8 cellular contexts compared by ENCODE assay signal in genomic region chr2:12177052-12177994, GRCh38.
DNase-seq lines count a peak whose midpoint lies in the region; ATAC-seq and TF ChIP-seq lines count a peak whose summit lies in the region.

No MANE protein-coding gene starts in this region.

- H3K36me3 ChIP-seq in MG63 = no peaks in the 10 kb centered on the region
- H3K36me3 ChIP-seq in hepatocyte (replicated peaks; ENCODE audit: insufficient read depth, low read depth) = no peaks in the 10 kb centered on the region

- H3K27me3 ChIP-seq in MG63 (no peaks in the 10 kb centered on the region), hepatocyte (no peaks in the 10 kb centered on the region)

- no peak overlapping the region for H3K4me2 ChIP-seq in hepatocyte

- H3K79me2 ChIP-seq in hepatocyte = no peaks in the 10 kb centered on the region

- peaks cover 8% of the 10 kb centered on the region for H3K27me3 Mint-ChIP-seq in activated T-cell treated with anti-CD3 and anti-CD28 coated beads, Interleukin-2, amount 50 U/mL, for 72 hours (ENCODE audit: low read depth)
- no peaks in the 10 kb centered on the region for H3K27me3 Mint-ChIP-seq in activated T-helper 17 cell treated with anti-CD3 and anti-CD28 coated beads, Interleukin-2, amount 50 U/mL, for 72 hours
- no peaks in the 10 kb centered on the region for H3K27me3 Mint-ChIP-seq in stimulated activated naive CD8-positive, alpha-beta T cell treated with anti-CD3 and anti-CD28 coated beads, Interleukin-15, amount 100 ng/mL, for 72 hours

- H3K9me3 ChIP-seq in MG63 (no peaks in the 10 kb centered on the region), hepatocyte (ENCODE audit: low read depth) (no peaks in the 10 kb centered on the region)

- TF ChIP-seq CTCF in HFF-Myc (IDR thresholded peaks at IDR 0.05; ENCODE audit: low read depth, low read length, missing control alignments) (no peak), hepatocyte (IDR thresholded peaks at IDR 0.05; ENCODE audit: poor library complexity) (no peak)

- WGBS in hepatocyte (ENCODE audit: low lambda C conversion rate, missing lambda C conversion rate) = 31% methylated on average over 9 of the region's 9 CpGs

- H3K9me2 ChIP-seq in hepatocyte (replicated peaks; ENCODE audit: insufficient read depth) = no peaks in the 10 kb centered on the region

- no peaks in the 10 kb centered on the region for H4K20me1 ChIP-seq in hepatocyte (ENCODE audit: insufficient read depth, poor library complexity, severe bottlenecking)

- no peaks in the 10 kb centered on the region for H3K9me3 Mint-ChIP-seq in activated T-cell treated with anti-CD3 and anti-CD28 coated beads, Interleukin-2, amount 50 U/mL, for 72 hours
- no peaks in the 10 kb centered on the region for H3K9me3 Mint-ChIP-seq in activated T-helper 17 cell treated with anti-CD3 and anti-CD28 coated beads, Interleukin-2, amount 50 U/mL, for 72 hours
- no peaks in the 10 kb centered on the region for H3K9me3 Mint-ChIP-seq in stimulated activated naive CD8-positive, alpha-beta T cell treated with anti-CD3 and anti-CD28 coated beads, Interleukin-15, amount 100 ng/mL, for 72 hours

- peak overlapping the region; percentile 2 to 33 for H3K4me3 Mint-ChIP-seq in activated T-cell treated with anti-CD3 and anti-CD28 coated beads, Interleukin-2, amount 50 U/mL, for 72 hours
- H3K4me3 Mint-ChIP-seq in activated T-helper 17 cell treated with anti-CD3 and anti-CD28 coated beads, Interleukin-2, amount 50 U/mL, for 72 hours = peak overlapping the region; percentile 30
- H3K4me3 Mint-ChIP-seq in stimulated activated naive CD8-positive, alpha-beta T cell treated with anti-CD3 and anti-CD28 coated beads, Interleukin-15, amount 100 ng/mL, for 72 hours = peak overlapping the region in 1 of 2 donors; percentile 59

- ATAC-seq in activated T-cell treated with anti-CD3 and anti-CD28 coated beads, Interleukin-2, amount 50 U/mL, for 72 hours (replicated peaks in 1 of 2) = peak; percentile 75 to 79
- peak; percentile 93 for ATAC-seq in activated T-helper 17 cell treated with anti-CD3 and anti-CD28 coated beads, Interleukin-2, amount 50 U/mL, for 72 hours (replicated peaks)
- ATAC-seq in stimulated activated naive CD8-positive, alpha-beta T cell treated with anti-CD3 and anti-CD28 coated beads, Interleukin-15, amount 100 ng/mL, for 72 hours = peak; percentile 89

- peak; percentile 25 to 30 for DNase-seq in activated T-cell treated with anti-CD3 and anti-CD28 coated beads, Interleukin-2, amount 50 U/mL, for 72 hours
- DNase-seq in activated T-cell treated with anti-CD3 and anti-CD28 coated beads for 4 hours = no peak
- DNase-seq in HFF-Myc (ENCODE audit: extremely low read depth, low read depth) = peak; percentile 59
- peak; percentile 89 for DNase-seq in MG63
- DNase-seq in hepatocyte (ENCODE audit: low spot score) = peak; percentile 65
- DNase-seq in stimulated activated naive CD8-positive, alpha-beta T cell treated with anti-CD3 and anti-CD28 coated beads, Interleukin-15, amount 100 ng/mL, for 72 hours = peak in 1 of 2 donors; percentile 29
- no peak for DNase-seq in GOT3 (lab: John Stamatoyannopoulos, UW)

- no peak overlapping the region for H3K27ac ChIP-seq in hepatocyte

- peaks cover 8% of the 10 kb centered on the region for H3K4me1 ChIP-seq in hepatocyte (ENCODE audit: insufficient read depth)

- H3K4me1 Mint-ChIP-seq in activated T-cell treated with anti-CD3 and anti-CD28 coated beads, Interleukin-2, amount 50 U/mL, for 72 hours (ENCODE audit: low read depth) = peaks cover 41% of the 10 kb centered on the region
- H3K4me1 Mint-ChIP-seq in activated T-helper 17 cell treated with anti-CD3 and anti-CD28 coated beads, Interleukin-2, amount 50 U/mL, for 72 hours = peaks cover 17% of the 10 kb centered on the region
- peaks cover 29% of the 10 kb centered on the region for H3K4me1 Mint-ChIP-seq in stimulated activated naive CD8-positive, alpha-beta T cell treated with anti-CD3 and anti-CD28 coated beads, Interleukin-15, amount 100 ng/mL, for 72 hours

- H3K27ac Mint-ChIP-seq in activated T-cell treated with anti-CD3 and anti-CD28 coated beads, Interleukin-2, amount 50 U/mL, for 72 hours = no peak overlapping the region
- H3K27ac Mint-ChIP-seq in activated T-helper 17 cell treated with anti-CD3 and anti-CD28 coated beads, Interleukin-2, amount 50 U/mL, for 72 hours = peak overlapping the region; percentile 5
- H3K27ac Mint-ChIP-seq in stimulated activated naive CD8-positive, alpha-beta T cell treated with anti-CD3 and anti-CD28 coated beads, Interleukin-15, amount 100 ng/mL, for 72 hours = peak overlapping the region; percentile 28 to 34

- no peaks in the 10 kb centered on the region for H3K36me3 Mint-ChIP-seq in activated T-cell treated with anti-CD3 and anti-CD28 coated beads, Interleukin-2, amount 50 U/mL, for 72 hours (ENCODE audit: insufficient read depth in 2 of 2)
- H3K36me3 Mint-ChIP-seq in activated T-helper 17 cell treated with anti-CD3 and anti-CD28 coated beads, Interleukin-2, amount 50 U/mL, for 72 hours (ENCODE audit: low read depth) = no peaks in the 10 kb centered on the region

- H2AFZ ChIP-seq in hepatocyte = no peak overlapping the region

- no peak overlapping the region for H3K4me3 ChIP-seq in HFF-Myc (replicated peaks; ENCODE audit: low read depth, low read length)
- no peak overlapping the region for H3K4me3 ChIP-seq in MG63
- no peak overlapping the region for H3K4me3 ChIP-seq in hepatocyte

Comparison
In these comparisons a context has a peak if more than half of its experiments do, and no peak if none do; other contexts are left out.
1. DNase-seq: peak in activated T-cell treated with anti-CD3 and anti-CD28 coated beads, Interleukin-2, amount 50 U/mL, for 72 hours (2 of 2), HFF-Myc (single experiment), MG63 (single experiment) and hepatocyte (single experiment); none in activated T-cell treated with anti-CD3 and anti-CD28 coated beads for 4 hours (single experiment) and GOT3 (single experiment).
2. Peak in every context shown above with its lines, with median percentiles within 50 percentile points of each other: ATAC-seq.